ENCODE assay signal across 16 cellular contexts in the genomic region with DNA sequence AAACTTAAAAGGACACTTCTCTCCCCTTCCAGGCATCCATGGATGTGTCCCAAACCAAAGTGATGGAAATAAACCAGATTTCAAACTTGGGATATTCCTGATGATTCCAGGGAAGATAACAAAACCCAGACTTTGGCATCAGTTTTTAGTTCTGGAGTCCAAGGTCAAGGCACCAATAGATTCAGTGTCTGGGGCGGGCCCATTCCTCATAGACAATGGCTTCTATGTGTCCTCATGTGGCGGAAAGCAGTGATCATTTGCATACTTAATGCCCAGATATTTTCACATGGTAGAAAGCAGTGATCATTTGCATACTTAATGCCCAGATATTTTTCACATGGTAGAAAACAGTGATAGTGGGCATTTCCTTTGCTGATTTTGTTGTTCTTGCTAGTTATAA.
DNase-seq lines count a peak whose midpoint lies in the region; ATAC-seq and TF ChIP-seq lines count a peak whose summit lies in the region.
"Had no signal": no experiment of that assay in that cellular context is flagged by ENCODE, and none has a peak within 500 bp of the region (broad histone marks: within the 10 kb centered on the region; RNA-seq: fewer than 3 reads in every experiment).

No MANE protein-coding gene starts in this region.

- WGBS in thyroid gland, 2 donors, result 84 to 98% methylated on average over 2 of the region's 2 CpGs

- no peak for TF ChIP-seq CTCF in thyroid gland (IDR thresholded peaks at IDR 0.05)

- H3K4me1 ChIP-seq in thyroid gland, result no peaks in the 10 kb centered on the region
- H3K4me1 ChIP-seq: Caco-2, HAP-1 had no signal

- H3K36me3 ChIP-seq in thyroid gland, result no peaks in the 10 kb centered on the region
- H3K36me3 ChIP-seq: HAP-1 had no signal

- no peaks in the 10 kb centered on the region for H3K27me3 ChIP-seq in thyroid gland

- peaks cover 18% of the 10 kb centered on the region for H3K27me3 Mint-ChIP-seq in activated T-helper 17 cell treated with anti-CD3 and anti-CD28 coated beads, Interleukin-2, amount 50 U/mL, for 72 hours

- peaks cover 12% of the 10 kb centered on the region for H3K9me3 Mint-ChIP-seq in activated T-helper 17 cell treated with anti-CD3 and anti-CD28 coated beads, Interleukin-2, amount 50 U/mL, for 72 hours
- H3K9me3 Mint-ChIP-seq: CD4-positive, alpha-beta T cell had no signal

- no peaks in the 10 kb centered on the region for H3K9me3 ChIP-seq in thyroid gland
- H3K9me3 ChIP-seq: HAP-1 had no signal

- H3K4me3 Mint-ChIP-seq in activated T-helper 17 cell treated with anti-CD3 and anti-CD28 coated beads, Interleukin-2, amount 50 U/mL, for 72 hours, result no peak overlapping the region
- H3K4me3 Mint-ChIP-seq: CD4-positive, alpha-beta T cell had no signal

- H3K27ac ChIP-seq in thyroid gland, result no peak overlapping the region
- H3K27ac ChIP-seq: C4-2B, GM23248 had no signal

- H3K4me1 Mint-ChIP-seq in activated T-helper 17 cell treated with anti-CD3 and anti-CD28 coated beads, Interleukin-2, amount 50 U/mL, for 72 hours, result no peaks in the 10 kb centered on the region

- intact Hi-C loops in thyroid gland (cut with DNase I), result no loop called here

- peak overlapping the region; percentile 42 for H3K27ac Mint-ChIP-seq in activated T-helper 17 cell treated with anti-CD3 and anti-CD28 coated beads, Interleukin-2, amount 50 U/mL, for 72 hours
- H3K27ac Mint-ChIP-seq: CD4-positive, alpha-beta T cell had no signal

- no peaks in the 10 kb centered on the region for H3K36me3 Mint-ChIP-seq in activated T-helper 17 cell treated with anti-CD3 and anti-CD28 coated beads, Interleukin-2, amount 50 U/mL, for 72 hours (ENCODE audit: low read depth)

- no peak overlapping the region for H3K4me3 ChIP-seq in thyroid gland (replicated peaks in 1 of 3)
- H3K4me3 ChIP-seq: GM23248, HAP-1 had no signal

- ATAC-seq in activated T-helper 17 cell treated with anti-CD3 and anti-CD28 coated beads, Interleukin-2, amount 50 U/mL, for 72 hours (replicated peaks), result no peak

- TF ChIP-seq POLR2A in thyroid gland (IDR thresholded peaks at IDR 0.05), result no peak

- peak; percentile 92 for DNase-seq in NCI-H1048 (lab: John Stamatoyannopoulos, UW)
- DNase-seq in pons (ENCODE audit: low spot score), result peak; percentile 43
- DNase-seq in thyroid gland, result no peak
- no peak for DNase-seq in ecto neural progenitor cell (ENCODE audit: low spot score)
- no peak for DNase-seq in DMS 273 treated with DMSO at 0.1 percent for 48 hours (lab: John Stamatoyannopoulos, UW)
- no peak for DNase-seq in NCI-H1417 (lab: John Stamatoyannopoulos, UW)
- DNase-seq: ACHN; Caco-2; CD4-positive, alpha-beta T cell; DMS153; DMS79; GDM1; GM23248 had no signal

Comparison
In these comparisons a context has a peak if more than half of its experiments do, and no peak if none do; other contexts are left out.
1. DNase-seq: peak in NCI-H1048 (single experiment) and pons (single experiment); none in thyroid gland (0 of 2), ecto neural progenitor cell (single experiment), DMS 273 treated with DMSO at 0.1 percent for 48 hours (single experiment) and NCI-H1417 (0 of 3).